In the genomic region with DNA sequence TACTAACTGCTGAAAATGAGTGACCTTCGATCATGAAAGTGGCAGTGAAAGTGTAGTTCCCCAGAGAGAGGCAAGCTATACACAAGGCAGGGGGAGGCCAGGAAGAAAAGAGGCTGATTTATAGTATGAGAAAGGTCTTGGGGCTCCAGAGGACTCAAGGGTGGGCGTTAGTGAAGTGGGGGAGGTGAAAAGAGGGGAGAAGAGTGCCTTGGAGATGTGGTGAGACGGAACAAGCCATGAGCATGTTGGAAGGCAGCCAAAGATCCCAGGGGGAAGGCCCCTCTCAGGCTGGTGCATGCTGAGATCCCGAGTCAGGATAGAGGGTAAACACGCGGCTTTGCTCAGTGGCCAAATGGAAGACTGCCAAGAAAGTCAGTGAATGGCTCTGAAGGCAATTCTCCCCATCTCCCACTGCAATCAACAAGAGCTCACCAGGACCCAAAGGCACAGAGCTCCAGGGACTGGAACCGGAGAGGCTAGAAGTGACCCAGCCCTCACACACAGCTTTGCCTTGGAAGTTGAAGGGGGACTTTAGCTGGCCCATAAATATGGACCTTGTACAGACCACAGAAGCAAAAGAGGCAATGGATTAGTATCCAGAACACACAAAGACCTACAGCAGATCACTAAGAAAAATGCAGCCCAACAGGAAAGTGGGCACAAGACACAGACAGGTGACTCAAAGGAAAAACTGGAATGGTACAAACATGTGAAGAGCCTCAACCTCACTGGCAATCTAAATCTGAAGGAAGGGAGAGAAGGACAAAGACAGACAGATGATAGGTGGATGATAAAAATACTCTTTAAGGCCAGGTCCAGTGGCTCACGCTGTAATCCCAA, we compare ENCODE assay signal across 8 cellular contexts. TPM values are rescaled to one million over a fixed set of nuclear protein-coding genes. Genes with fewer than 3 reads are reported as not detected.
DNase-seq lines count a peak whose midpoint lies in the region; ATAC-seq and TF ChIP-seq lines count a peak whose summit lies in the region.

No MANE protein-coding gene starts in this region.

- ATAC-seq in GM19328 (IDR thresholded peaks at IDR 0.05; ENCODE audit: unreplicated experiment) = no peak

- DNase-seq in DMS 273 (lab: John Stamatoyannopoulos, UW; ENCODE audit: unreplicated experiment) (peak; percentile 89), NCI-H2081 treated with DMSO at 0.1 percent for 48 hours (lab: John Stamatoyannopoulos, UW) (peak; percentile 74), astrocyte of the spinal cord (ENCODE audit: low read depth, low spot score) (peak; percentile 88), mesenchymal stem cell (peak; percentile 87), spleen (no peak), NCI-H526 (lab: John Stamatoyannopoulos, UW) (no peak), GM10266 (ENCODE audit: extremely low spot score) (no peak)

- H2BK120ac ChIP-seq in mesenchymal stem cell (ENCODE audit: low read depth, low read length) = peak overlapping the region; percentile 29

- peaks cover 28% of the 10 kb centered on the region for H3K4me1 ChIP-seq in mesenchymal stem cell (ENCODE audit: control insufficient read depth, insufficient read depth, low read depth, low read length)
- peaks cover 0 to 6% (median 0%) of the 10 kb centered on the region in 6 donors for H3K4me1 ChIP-seq in spleen

- in situ Hi-C loops in astrocyte of the spinal cord (cut with HindIII; ENCODE audit: low sequenced_read_pairs) = no loop called here

- H3K23ac ChIP-seq in mesenchymal stem cell (ENCODE audit: low read length in 2 of 2) = no peak overlapping the region

- peaks cover 0 to 5% of the 10 kb centered on the region in 2 experiments for H3K27me3 ChIP-seq in mesenchymal stem cell (ENCODE audit: control insufficient read depth in 1 of 2, insufficient read depth in 1 of 2, low read length in 2 of 2)
- no peaks in the 10 kb centered on the region for H3K27me3 ChIP-seq in spleen (replicated peaks in 1 of 7)

- TF ChIP-seq CTCF in astrocyte of the spinal cord (IDR thresholded peaks at IDR 0.05; ENCODE audit: low read depth, low read length) (no peak), spleen (IDR thresholded peaks at IDR 0.05 in 8 of 11, conservative IDR thresholded peaks at IDR 0.05 in 3 of 11) (no peak), GM10266 (IDR thresholded peaks at IDR 0.05; ENCODE audit: control insufficient read depth, insufficient read depth, low read depth, missing control alignments) (no peak)

- H3K27ac ChIP-seq in mesenchymal stem cell (ENCODE audit: low read length, poor library complexity, severe bottlenecking) (peak overlapping the region; percentile 52), spleen (no peak overlapping the region)

- 31% methylated on average over 8 of the region's 8 CpGs for WGBS in mesenchymal stem cell
- 55 to 74% (median 69%) methylated on average over 8 of the region's 8 CpGs for WGBS in spleen, 5 donors

- H2BK12ac ChIP-seq in mesenchymal stem cell (ENCODE audit: low read length in 2 of 2) = peak overlapping the region in 1 of 2 experiments; percentile 70

- H4K8ac ChIP-seq in mesenchymal stem cell (ENCODE audit: low read length) = no peak overlapping the region

- H3K18ac ChIP-seq in mesenchymal stem cell (ENCODE audit: low read depth in 1 of 2, low read length in 2 of 2) = peak overlapping the region; percentile 11 to 71

- intact Hi-C loops in spleen (cut with DNase I; ENCODE audit: low total_unique reads) = no loop called here

- peak overlapping the region; percentile 43 for H2AK5ac ChIP-seq in mesenchymal stem cell (ENCODE audit: low read length, severe bottlenecking)

- no peak overlapping the region for H3K4me2 ChIP-seq in mesenchymal stem cell (ENCODE audit: low read length, poor library complexity, severe bottlenecking)

- no peak overlapping the region for H3K9ac ChIP-seq in mesenchymal stem cell (ENCODE audit: low read length)

- H2BK5ac ChIP-seq in mesenchymal stem cell (ENCODE audit: low read depth, low read length, poor library complexity, severe bottlenecking) = peak overlapping the region; percentile 49

- peak overlapping the region; percentile 73 for H2BK15ac ChIP-seq in mesenchymal stem cell (ENCODE audit: low read depth, poor library complexity, severe bottlenecking)

- H2AFZ ChIP-seq in mesenchymal stem cell (ENCODE audit: low read depth, low read length) = no peak overlapping the region

- no peaks in the 10 kb centered on the region for H3K79me1 ChIP-seq in mesenchymal stem cell (replicated peaks; ENCODE audit: low read length, poor library complexity, severe bottlenecking)

- H4K91ac ChIP-seq in mesenchymal stem cell (ENCODE audit: low read length) = peak overlapping the region; percentile 48

- no peak overlapping the region for H3K14ac ChIP-seq in mesenchymal stem cell (ENCODE audit: low read length in 2 of 2)

- H3K4me3 ChIP-seq in astrocyte of the spinal cord (ENCODE audit: low read depth, low read length) (no peak overlapping the region), mesenchymal stem cell (ENCODE audit: insufficient read depth in 1 of 2, low read depth in 1 of 2, low read length in 2 of 2) (no peak overlapping the region), spleen (no peak overlapping the region)

- H3K9me3 ChIP-seq in mesenchymal stem cell (ENCODE audit: control insufficient read depth, low read length) (no peaks in the 10 kb centered on the region), spleen (no peaks in the 10 kb centered on the region)

- H3K4ac ChIP-seq in mesenchymal stem cell (ENCODE audit: low read depth in 1 of 2, low read length in 2 of 2) = peak overlapping the region; percentile 30 to 40

- H3K36me3 ChIP-seq in mesenchymal stem cell (ENCODE audit: control insufficient read depth in 1 of 2, insufficient read depth in 2 of 2, low read depth in 1 of 2, low read length in 2 of 2) = no peaks in the 10 kb centered on the region
- H3K36me3 ChIP-seq in spleen = no peaks in the 10 kb centered on the region

- TF ChIP-seq POLR2A in spleen (IDR thresholded peaks at IDR 0.05) = no peak

RNA-seq across cellular contexts. Expression of gene HSF2BP, which starts 49.6 kb away (rescaled TPM):
- polyA plus RNA-seq in mesenchymal stem cell (2013, experiment 1 of 2) = 1.0 TPM
- polyA plus RNA-seq in mesenchymal stem cell (2013, experiment 2 of 2) = 0.82 TPM
- 1 to 10 TPM in 2 of 7 donors, under 1 TPM in 3, not detected in 2; 0.19 to 1.9 (median 0.58) TPM for total RNA-seq in spleen
- polyA plus RNA-seq in spleen = under 1 TPM; 0.13 to 0.35 (median 0.19) TPM

RNA-seq across cellular contexts. Expression of gene RRP1B, which starts 49.6 kb away (rescaled TPM):
- 15.6 TPM for polyA plus RNA-seq in mesenchymal stem cell (2013, experiment 1 of 2)
- polyA plus RNA-seq in mesenchymal stem cell (2013, experiment 2 of 2) = 15.9 TPM
- 10 to 100 TPM; 25.3 to 28.9 (median 25.7) TPM for total RNA-seq in spleen
- 10 to 100 TPM in 2 of 3 donors, 1 to 10 TPM in 1; 7.9 to 11.6 (median 10.1) TPM for polyA plus RNA-seq in spleen

Comparison
In these comparisons a context has a peak if more than half of its experiments do, and no peak if none do; other contexts are left out.
1. DNase-seq: peak in DMS 273 (single experiment), NCI-H2081 treated with DMSO at 0.1 percent for 48 hours (single experiment), astrocyte of the spinal cord (single experiment) and mesenchymal stem cell (single experiment); none in spleen (single experiment), NCI-H526 (0 of 2) and GM10266 (single experiment).